Comparison of ENCODE assay signal across 1 cellular context in genomic region chr15:55897560-55898336, GRCh38.
TF ChIP-seq lines count a peak whose summit lies in the region.

No MANE protein-coding gene starts in this region.

TF ChIP-seq in HEK293, 187 proteins besides CTCF, POLR2A, EP300 and RAD21 (continued from another document):
- TF ChIP-seq ZNF518A (tag by site-specific recombination; conservative IDR thresholded peaks at IDR 0.05; ENCODE audit: low read depth) (no peak; the same call in 1 of the 2 replicates), ZNF274 (IDR thresholded peaks at IDR 0.05; ENCODE audit: low read length) (no peak), ZNF274 (tag by site-specific recombination; IDR thresholded peaks at IDR 0.05; ENCODE audit: borderline replicate concordance) (no peak)
